Comparison of ENCODE assay signal across 8 cellular contexts in the genomic region with DNA sequence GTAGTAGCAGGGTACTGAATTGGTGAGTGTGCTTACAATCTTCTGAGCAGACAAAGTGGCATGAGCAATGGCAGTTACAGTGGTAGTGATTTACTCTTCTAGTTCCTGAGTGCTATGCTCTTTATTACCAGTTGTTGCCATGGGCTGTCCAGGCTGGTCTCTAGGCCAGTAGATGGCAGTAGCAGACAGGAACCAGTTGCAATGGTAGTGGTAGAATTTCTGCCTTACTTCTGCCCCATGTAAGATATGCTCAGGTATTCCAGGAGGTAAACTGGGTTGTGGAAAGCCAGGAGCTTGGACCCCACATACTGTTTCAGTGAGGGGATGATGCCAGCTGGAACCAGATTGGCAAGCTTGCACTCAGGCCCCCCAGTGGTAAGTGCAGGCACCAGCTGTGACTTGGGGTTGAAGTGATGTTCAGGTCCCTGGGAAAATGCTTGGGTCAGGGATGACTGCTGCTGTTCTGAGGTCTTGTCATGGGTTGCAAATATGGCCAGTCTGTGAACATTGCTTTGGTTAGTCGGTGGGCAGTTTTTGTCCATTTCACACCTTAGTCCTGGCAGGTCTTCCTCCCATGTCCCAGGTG.
A peak's percentile ranks its signal among the peaks of the same experiment; 100 is the strongest.
DNase-seq lines count a peak whose midpoint lies in the region; ATAC-seq and TF ChIP-seq lines count a peak whose summit lies in the region.

No MANE protein-coding gene starts in this region.

- peaks cover 6% of the 10 kb centered on the region for H3K27me3 ChIP-seq in colonic mucosa

- peak; percentile 55 to 73 for ATAC-seq in stimulated activated naive B cell treated with anti-CD40 and anti-IgM and Interleukin-4, amounts not matched to agents 10 μg/mL and 1 μg/mL and 100 μg/mL, for 72 hours (replicated peaks)
- ATAC-seq in GM21447 (IDR thresholded peaks at IDR 0.05; ENCODE audit: unreplicated experiment), result no peak

- no peaks in the 10 kb centered on the region for H3K4me1 ChIP-seq in colonic mucosa

- no peak overlapping the region for H3K27ac ChIP-seq in colonic mucosa

- no peaks in the 10 kb centered on the region for H3K36me3 ChIP-seq in colonic mucosa

- H3K36me3 Mint-ChIP-seq in stimulated activated naive B cell treated with anti-CD40 and anti-IgM and Interleukin-4, amounts not matched to agents 10 μg/mL and 1 μg/mL and 100 μg/mL, for 72 hours, result no peaks in the 10 kb centered on the region

- no peak overlapping the region for H3K4me3 Mint-ChIP-seq in stimulated activated naive B cell treated with anti-CD40 and anti-IgM and Interleukin-4, amounts not matched to agents 10 μg/mL and 1 μg/mL and 100 μg/mL, for 72 hours

- H3K9me3 ChIP-seq in colonic mucosa, result no peaks in the 10 kb centered on the region

- peaks cover 0 to 9% of the 10 kb centered on the region in 2 donors for H3K27me3 Mint-ChIP-seq in stimulated activated naive B cell treated with anti-CD40 and anti-IgM and Interleukin-4, amounts not matched to agents 10 μg/mL and 1 μg/mL and 100 μg/mL, for 72 hours

- no peak overlapping the region for H3K4me3 ChIP-seq in colonic mucosa

- no peaks in the 10 kb centered on the region for H3K4me1 Mint-ChIP-seq in stimulated activated naive B cell treated with anti-CD40 and anti-IgM and Interleukin-4, amounts not matched to agents 10 μg/mL and 1 μg/mL and 100 μg/mL, for 72 hours

- H3K9me3 Mint-ChIP-seq in stimulated activated naive B cell treated with anti-CD40 and anti-IgM and Interleukin-4, amounts not matched to agents 10 μg/mL and 1 μg/mL and 100 μg/mL, for 72 hours, result peaks cover 0 to 2% of the 10 kb centered on the region in 2 donors

- peak; percentile 19 for DNase-seq in stimulated activated CD4-positive, alpha-beta T cell treated with anti-CD3 and anti-CD28 coated beads, Interleukin-15, amount 100 ng/mL, for 24 hours
- no peak for DNase-seq in stimulated activated CD4-positive, alpha-beta T cell treated with anti-CD3 and anti-CD28 coated beads, Interleukin-1b, Interleukin-23, amount 100 ng/mL, for 48 hours
- DNase-seq in NAMALWA (ENCODE audit: low spot score) (peak; percentile 19), colonic mucosa (peak; percentile 18), activated gamma-delta T cell treated with Interleukin-2 at 50 U/mL for 16 hours (no peak), HK-2 (ENCODE audit: unreplicated experiment) (no peak)
- DNase-seq in stimulated activated naive B cell treated with anti-CD40 and anti-IgM and Interleukin-4, amounts not matched to agents 10 μg/mL and 1 μg/mL and 100 μg/mL, for 72 hours, result no peak

- H3K9ac ChIP-seq in colonic mucosa (ENCODE audit: low read depth in 2 of 2, low read length in 2 of 2), result no peak overlapping the region

- intact Hi-C loops in colonic mucosa (cut with DNase I), result no loop called here

- H3K27ac Mint-ChIP-seq in stimulated activated naive B cell treated with anti-CD40 and anti-IgM and Interleukin-4, amounts not matched to agents 10 μg/mL and 1 μg/mL and 100 μg/mL, for 72 hours, result no peak overlapping the region

- TF ChIP-seq CTCF in colonic mucosa (IDR thresholded peaks at IDR 0.05), result no peak

Comparison
In these comparisons a context has a peak if more than half of its experiments do, and no peak if none do; other contexts are left out.
1. DNase-seq: peak in stimulated activated CD4-positive, alpha-beta T cell treated with anti-CD3 and anti-CD28 coated beads, Interleukin-15, amount 100 ng/mL, for 24 hours (single experiment), NAMALWA (single experiment) and colonic mucosa (single experiment); none in stimulated activated CD4-positive, alpha-beta T cell treated with anti-CD3 and anti-CD28 coated beads, Interleukin-1b, Interleukin-23, amount 100 ng/mL, for 48 hours (single experiment), stimulated activated naive B cell treated with anti-CD40 and anti-IgM and Interleukin-4, amounts not matched to agents 10 μg/mL and 1 μg/mL and 100 μg/mL, for 72 hours (single experiment), activated gamma-delta T cell treated with Interleukin-2 at 50 U/mL for 16 hours (single experiment) and HK-2 (single experiment).